32 cellular contexts compared by ENCODE assay signal in the genomic region with DNA sequence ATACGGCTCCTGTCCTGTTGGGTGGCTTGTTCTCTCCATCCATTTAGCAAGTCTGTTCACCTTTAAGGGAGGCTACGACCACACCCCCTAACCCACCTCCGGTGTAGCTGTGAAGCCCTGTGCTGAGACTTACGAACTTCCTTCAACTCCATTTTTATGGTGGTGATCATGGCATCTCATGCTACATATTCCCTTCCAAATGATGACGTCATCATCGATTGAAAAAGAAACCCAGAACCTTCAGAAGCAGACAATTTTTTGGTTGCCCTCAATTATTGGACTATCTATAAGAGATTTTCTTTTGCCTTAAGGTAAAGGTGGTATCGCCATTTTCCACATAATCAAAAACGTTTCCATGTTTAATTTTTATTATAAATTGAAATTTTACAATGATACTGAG.
"Had no signal": no experiment of that assay in that cellular context is flagged by ENCODE, and none has a peak within 500 bp of the region (broad histone marks: within the 10 kb centered on the region; RNA-seq: fewer than 3 reads in every experiment).

No MANE protein-coding gene starts in this region.

- H3K4me2 ChIP-seq: PC-9, SK-N-SH had no signal

- H3K4me1 ChIP-seq: SJSA1 had no signal

- H3K4me3 ChIP-seq: MG63, PC-9, SJSA1 had no signal

- H2AFZ ChIP-seq: PC-9 had no signal

- H3K27ac ChIP-seq: PC-9, SJSA1 had no signal

- DNase-seq: Kasumi-1, MG63, NCI-H1048, NCI-H1092 treated with DMSO at 0.1 percent for 48 hours, NCI-H1105 treated with DMSO at 0.1 percent for 48 hours, NCI-H1417, NCI-H1436, NCI-H146, NCI-H1694, NCI-H187, NCI-H1930, NCI-H2029 treated with DMSO at 0.1 percent for 48 hours, NCI-H2081 treated with DMSO at 0.1 percent for 48 hours, NCI-H2107, NCI-H2171, NCI-H226, NCI-H446 treated with DMSO at 0.1 percent for 48 hours, NCI-H510A, NCI-H524, NCI-H526, NCI-H69, NCI-H748 treated with DMSO at 0.1 percent for 48 hours, NCI-H82, PC-9, Right ventricle myocardium superior, SHP77 treated with DMSO at 0.1 percent for 48 hours, SK-N-SH, SW 1271, T-cell had no signal

- ATAC-seq: Panc1, T-cell had no signal

- FAIRE-seq: RCC 7860 had no signal

- H3K9me3 ChIP-seq: MG63, SJSA1, SK-N-SH had no signal

- H3K27me3 ChIP-seq: MG63, SJSA1 had no signal

- H3K36me3 ChIP-seq: MG63, SJSA1 had no signal

- H3K9ac ChIP-seq: SK-N-SH had no signal
